ENCODE assay signal across 9 cellular contexts in the genomic region with DNA sequence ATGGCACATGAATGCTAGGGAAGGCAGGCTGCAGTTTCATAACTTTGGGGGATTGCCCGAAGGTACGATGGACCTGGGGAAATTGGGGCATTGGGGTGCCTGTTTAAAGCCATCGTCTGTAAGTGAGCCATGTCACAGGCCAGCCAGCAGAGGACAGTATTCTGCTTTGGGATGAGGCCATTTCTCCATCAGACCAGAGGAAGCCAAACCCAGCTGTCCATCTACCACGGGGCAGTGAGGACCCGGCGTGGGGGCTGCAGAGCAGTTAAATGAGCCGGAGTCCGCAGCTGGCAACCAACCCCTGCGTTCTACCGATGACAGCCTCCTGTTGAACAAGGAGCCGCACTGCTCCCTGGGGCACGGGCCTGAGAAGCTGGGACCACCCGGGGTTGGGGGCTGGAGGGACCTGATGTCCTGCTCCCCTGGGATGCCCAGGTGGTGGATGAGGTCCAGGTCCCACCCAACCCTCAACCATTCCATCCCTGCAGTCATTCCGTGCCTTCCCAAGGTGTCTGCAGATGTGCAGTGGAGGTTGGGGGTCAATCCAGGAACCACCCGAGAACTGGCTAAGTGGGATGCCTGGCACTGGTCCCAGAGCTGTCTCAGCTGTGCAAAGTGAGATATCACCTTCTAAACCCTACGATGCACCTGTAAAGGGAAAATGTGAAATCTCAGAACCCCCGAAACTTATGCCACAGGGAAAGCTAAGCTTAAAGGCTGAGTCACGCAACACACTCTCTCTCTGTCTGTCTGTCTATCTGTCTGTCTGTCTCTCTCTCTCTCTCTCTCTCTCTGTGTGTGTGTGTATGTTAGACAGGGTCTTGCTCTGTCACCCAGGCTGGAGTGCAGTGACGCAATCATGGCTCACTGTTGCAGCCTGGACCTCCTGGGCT. TPM values are rescaled to one million over a fixed set of nuclear protein-coding genes. Genes with fewer than 3 reads are reported as not detected.
DNase-seq lines count a peak whose midpoint lies in the region; ATAC-seq and TF ChIP-seq lines count a peak whose summit lies in the region.
"Had no signal": no experiment of that assay in that cellular context is flagged by ENCODE, and none has a peak within 500 bp of the region (broad histone marks: within the 10 kb centered on the region; RNA-seq: fewer than 3 reads in every experiment).

No MANE protein-coding gene starts in this region.

- peak; percentile 51 for DNase-seq in DMS 273 treated with DMSO at 0.1 percent for 48 hours (lab: John Stamatoyannopoulos, UW)
- DNase-seq in HPDE6-E6E7 (ENCODE audit: extremely low spot score) = peak; percentile 76
- peak; percentile 86 for DNase-seq in NOMO-1 treated with dmso at 0.1 percent for 144 hours (lab: John Stamatoyannopoulos, UW; ENCODE audit: unreplicated experiment)
- DNase-seq in activated T-cell treated with anti-CD3 and anti-CD28 coated beads, Interleukin-2, amount 50 U/mL, for 72 hours = peak; percentile 54 to 57
- peak; percentile 64 for DNase-seq in fibroblast of peridontal ligament (ENCODE audit: extremely low read depth)
- peak; percentile 65 for DNase-seq in nephron progenitor cell

- no peaks in the 10 kb centered on the region for H3K36me3 Mint-ChIP-seq in activated T-cell treated with anti-CD3 and anti-CD28 coated beads, Interleukin-2, amount 50 U/mL, for 72 hours (ENCODE audit: insufficient read depth in 2 of 2)
- no peaks in the 10 kb centered on the region for H3K36me3 Mint-ChIP-seq in nephron progenitor cell (ENCODE audit: low read depth)

- peaks cover 12% of the 10 kb centered on the region for H3K27me3 Mint-ChIP-seq in activated T-cell treated with anti-CD3 and anti-CD28 coated beads, Interleukin-2, amount 50 U/mL, for 72 hours (ENCODE audit: low read depth)
- peaks cover 27% of the 10 kb centered on the region for H3K27me3 Mint-ChIP-seq in nephron progenitor cell (ENCODE audit: low read depth, poor library complexity)

- peak; percentile 87 for TF ChIP-seq CTCF in nephron progenitor cell (IDR thresholded peaks at IDR 0.05)

- no peak overlapping the region for H3K4me3 Mint-ChIP-seq in activated T-cell treated with anti-CD3 and anti-CD28 coated beads, Interleukin-2, amount 50 U/mL, for 72 hours
- H3K4me3 Mint-ChIP-seq in nephron progenitor cell = no peak overlapping the region

- no peaks in the 10 kb centered on the region for H3K9me3 Mint-ChIP-seq in activated T-cell treated with anti-CD3 and anti-CD28 coated beads, Interleukin-2, amount 50 U/mL, for 72 hours
- H3K9me3 Mint-ChIP-seq in nephron progenitor cell = peaks cover 4% of the 10 kb centered on the region

- peak; percentile 71 to 79 for ATAC-seq in activated T-cell treated with anti-CD3 and anti-CD28 coated beads, Interleukin-2, amount 50 U/mL, for 72 hours (replicated peaks in 1 of 2)
- ATAC-seq in HG03378 (IDR thresholded peaks at IDR 0.05; ENCODE audit: unreplicated experiment) (no peak), HG03025 (IDR thresholded peaks at IDR 0.05; ENCODE audit: low FRiP score, unreplicated experiment) (no peak)

- H3K4me1 Mint-ChIP-seq in activated T-cell treated with anti-CD3 and anti-CD28 coated beads, Interleukin-2, amount 50 U/mL, for 72 hours (ENCODE audit: low read depth) = peaks cover 28% of the 10 kb centered on the region
- H3K4me1 Mint-ChIP-seq in nephron progenitor cell = peaks cover 11% of the 10 kb centered on the region

- H3K27ac Mint-ChIP-seq in activated T-cell treated with anti-CD3 and anti-CD28 coated beads, Interleukin-2, amount 50 U/mL, for 72 hours = no peak overlapping the region
- no peak overlapping the region for H3K27ac Mint-ChIP-seq in nephron progenitor cell

RNA-seq across cellular contexts. Expression of a gene that starts 12.1 kb away (rescaled TPM):
- 10 to 100 TPM; 57.2 to 58.6 TPM for total RNA-seq in activated T-cell treated with anti-CD3 and anti-CD28 coated beads, Interleukin-2, amount 50 U/mL, for 72 hours

RNA-seq across cellular contexts. Expression of a gene that starts 48.2 kb away (rescaled TPM):
- total RNA-seq in activated T-cell treated with anti-CD3 and anti-CD28 coated beads, Interleukin-2, amount 50 U/mL, for 72 hours = 10 to 100 TPM; 31.6 to 42.7 TPM

RNA-seq across cellular contexts. Expression of a gene that starts 53.1 kb away (rescaled TPM):
- total RNA-seq in activated T-cell treated with anti-CD3 and anti-CD28 coated beads, Interleukin-2, amount 50 U/mL, for 72 hours = under 1 TPM in 1 of 2 donors, not detected in 1; 0.46 TPM
- total RNA-seq: T-helper 1 cell treated with Interleukin-12 subunit alpha and Interleukin-12 subunit beta and Interleukin-4 antibody, amounts not matched to agents 30 ng/mL and 1 ng/mL, for 36 hours had no signal

Comparison
In these comparisons a context has a peak if more than half of its experiments do, and no peak if none do; other contexts are left out.
1. ATAC-seq: peak in activated T-cell treated with anti-CD3 and anti-CD28 coated beads, Interleukin-2, amount 50 U/mL, for 72 hours (2 of 2); none in HG03378 (single experiment) and HG03025 (single experiment).
2. Peak in every context shown above with its lines, with median percentiles within 50 percentile points of each other: DNase-seq.